In the genomic region with DNA sequence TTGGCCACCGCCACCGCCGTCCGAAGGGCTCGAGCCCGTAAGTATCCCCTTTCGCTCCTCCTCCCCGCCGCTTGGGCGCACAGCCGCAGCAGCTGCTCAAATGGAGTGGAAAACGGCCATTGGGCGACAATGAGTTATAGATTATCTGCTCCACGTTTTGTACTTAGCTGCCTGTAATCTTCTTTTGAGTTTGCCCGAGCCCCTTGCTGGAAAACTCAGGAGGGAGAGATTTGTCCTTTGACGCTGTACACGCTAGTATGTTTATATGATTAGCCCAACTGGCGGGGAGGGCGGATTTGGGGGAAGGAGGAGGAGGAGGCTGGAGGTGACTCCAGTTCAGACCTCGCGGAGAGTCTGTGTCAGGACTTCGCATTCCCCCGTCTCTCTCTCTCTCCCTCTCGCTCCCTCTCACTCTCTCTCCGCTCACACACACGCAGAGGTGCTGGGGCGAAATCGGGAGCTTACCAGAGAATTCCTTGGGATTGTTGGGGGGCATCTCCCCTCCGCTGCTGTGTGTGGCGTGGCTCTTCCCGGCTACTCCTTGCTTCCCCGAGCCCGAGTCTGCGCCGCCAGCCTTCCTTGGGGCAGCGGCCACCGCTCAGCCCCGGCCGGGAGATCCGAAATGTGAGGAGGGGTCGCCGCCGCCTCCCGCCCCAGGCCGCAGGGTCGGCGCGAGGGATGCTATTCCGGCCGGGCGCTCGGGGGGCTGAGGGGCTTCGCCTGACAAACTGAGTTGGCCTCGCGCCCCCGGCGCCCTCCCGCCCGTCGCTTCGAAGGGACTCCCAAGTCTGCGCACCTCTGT, we compare ENCODE assay signal across 8 cellular contexts. TPM values are rescaled to one million over a fixed set of nuclear protein-coding genes. Genes with fewer than 3 reads are reported as not detected.
DNase-seq lines count a peak whose midpoint lies in the region; ATAC-seq and TF ChIP-seq lines count a peak whose summit lies in the region.

No MANE protein-coding gene starts in this region.

- H3K4me3 Mint-ChIP-seq in activated CD4-positive, alpha-beta T cell treated with anti-CD3 and anti-CD28 coated beads, Interleukin-2, amount 10 ng/mL, durations not matched to agents 24 days and 14 days, result peak overlapping the region; percentile 55

- peak overlapping the region; percentile 80 to 88 for H3K9ac ChIP-seq in stomach smooth muscle (ENCODE audit: low read length in 2 of 2)

- intact Hi-C loops in activated CD4-positive, alpha-beta T cell treated with anti-CD3 and anti-CD28 coated beads, Interleukin-2, amount 10 ng/mL, durations not matched to agents 24 days and 14 days (cut with micrococcal nuclease), result no loop called here
- intact Hi-C loops in left lung (cut with DNase I), result no loop called here

- H3K27me3 Mint-ChIP-seq in activated CD4-positive, alpha-beta T cell treated with anti-CD3 and anti-CD28 coated beads, Interleukin-2, amount 10 ng/mL, durations not matched to agents 24 days and 14 days, result peaks cover 55% of the 10 kb centered on the region

- no peak overlapping the region for H3K27ac Mint-ChIP-seq in activated CD4-positive, alpha-beta T cell treated with anti-CD3 and anti-CD28 coated beads, Interleukin-2, amount 10 ng/mL, durations not matched to agents 24 days and 14 days

- TF ChIP-seq POLR2A in Peyer's patch (IDR thresholded peaks at IDR 0.05), result no peak

- peak; percentile 54 for DNase-seq in activated CD4-positive, alpha-beta T cell treated with anti-CD3 and anti-CD28 coated beads, Interleukin-2, amount 10 ng/mL, durations not matched to agents 24 days and 14 days
- no peak for DNase-seq in activated CD4-positive, alpha-beta T cell treated with anti-CD3 and anti-CD28 coated beads, Interleukin-2, amount 50 U/mL, for 1 hour
- peak; percentile 64 for DNase-seq in HuH-7.5 (ENCODE audit: low spot score)
- DNase-seq in Peyer's patch, result peak in 2 of 3 donors; percentile 54 to 69
- peak; percentile 93 for DNase-seq in dermis blood vessel endothelial cell
- DNase-seq in left lung, result peak; percentile 79 to 86
- no peak for DNase-seq in epidermal melanocyte (ENCODE audit: insufficient read length, low spot score)

- H3K27ac ChIP-seq in Peyer's patch, result peak overlapping the region; percentile 59 to 94 (median 84)
- H3K27ac ChIP-seq in left lung, result peak overlapping the region; percentile 91 to 98
- H3K27ac ChIP-seq in stomach smooth muscle (ENCODE audit: low read length), result peak overlapping the region; percentile 89

- ATAC-seq in left lung, result peak; percentile 87

- H3K36me3 Mint-ChIP-seq in activated CD4-positive, alpha-beta T cell treated with anti-CD3 and anti-CD28 coated beads, Interleukin-2, amount 10 ng/mL, durations not matched to agents 24 days and 14 days (ENCODE audit: low read depth), result no peaks in the 10 kb centered on the region

- no peak for TF ChIP-seq CTCF in Peyer's patch (IDR thresholded peaks at IDR 0.05)
- TF ChIP-seq CTCF in left lung (IDR thresholded peaks at IDR 0.05), result no peak

- H3K4me1 Mint-ChIP-seq in activated CD4-positive, alpha-beta T cell treated with anti-CD3 and anti-CD28 coated beads, Interleukin-2, amount 10 ng/mL, durations not matched to agents 24 days and 14 days, result no peaks in the 10 kb centered on the region

- H3K9me3 Mint-ChIP-seq in activated CD4-positive, alpha-beta T cell treated with anti-CD3 and anti-CD28 coated beads, Interleukin-2, amount 10 ng/mL, durations not matched to agents 24 days and 14 days, result no peaks in the 10 kb centered on the region

- H3K27me3 ChIP-seq in Peyer's patch, result no peaks in the 10 kb centered on the region
- H3K27me3 ChIP-seq in left lung, result peaks cover 0 to 79% of the 10 kb centered on the region in 2 donors
- H3K27me3 ChIP-seq in stomach smooth muscle (ENCODE audit: control insufficient read depth in 1 of 2, insufficient read depth in 2 of 2, low read length in 2 of 2), result no peaks in the 10 kb centered on the region

- H3K4me1 ChIP-seq in Peyer's patch, result no peaks in the 10 kb centered on the region
- no peaks in the 10 kb centered on the region for H3K4me1 ChIP-seq in left lung
- no peaks in the 10 kb centered on the region for H3K4me1 ChIP-seq in stomach smooth muscle (ENCODE audit: control insufficient read depth, insufficient read depth, low read length)

- no peaks in the 10 kb centered on the region for H3K36me3 ChIP-seq in Peyer's patch
- H3K36me3 ChIP-seq in left lung, result no peaks in the 10 kb centered on the region
- H3K36me3 ChIP-seq in stomach smooth muscle (ENCODE audit: control insufficient read depth in 2 of 2, insufficient read depth in 2 of 2, low read length in 2 of 2), result no peaks in the 10 kb centered on the region

- H3K4me3 ChIP-seq in Peyer's patch, result peak overlapping the region; percentile 39 to 74 (median 55)
- H3K4me3 ChIP-seq in left lung, result peak overlapping the region; percentile 57 to 63
- peak overlapping the region; percentile 82 to 86 for H3K4me3 ChIP-seq in stomach smooth muscle (ENCODE audit: low read length in 2 of 2)

- H3K9me3 ChIP-seq in Peyer's patch, result no peaks in the 10 kb centered on the region
- H3K9me3 ChIP-seq in left lung, result no peaks in the 10 kb centered on the region
- no peaks in the 10 kb centered on the region for H3K9me3 ChIP-seq in stomach smooth muscle (ENCODE audit: control insufficient read depth in 2 of 2, low read length in 2 of 2)

RNA-seq across cellular contexts. Expression of a gene that starts 0.5 kb away (rescaled TPM):
- 0.05 and 0.17 TPM in 2 replicates for total RNA-seq in activated CD4-positive, alpha-beta T cell treated with anti-CD3 and anti-CD28 coated beads, Interleukin-2, amount 10 ng/mL, durations not matched to agents 24 days and 14 days
- total RNA-seq in Peyer's patch, result 10 to 100 TPM in 2 of 4 donors, 1 to 10 TPM in 2; 6.1 to 48.7 (median 16.2) TPM
- 107 and 117 TPM in 2 replicates for total RNA-seq in dermis blood vessel endothelial cell
- 100 to 1,000 TPM in 1 of 2 donors, 10 to 100 TPM in 1; 78.8 to 106 TPM for total RNA-seq in left lung

Comparison
In these comparisons a context has a peak if more than half of its experiments do, and no peak if none do; other contexts are left out.
1. DNase-seq: peak in activated CD4-positive, alpha-beta T cell treated with anti-CD3 and anti-CD28 coated beads, Interleukin-2, amount 10 ng/mL, durations not matched to agents 24 days and 14 days (single experiment), HuH-7.5 (single experiment), Peyer's patch (2 of 3), dermis blood vessel endothelial cell (single experiment) and left lung (2 of 2); none in activated CD4-positive, alpha-beta T cell treated with anti-CD3 and anti-CD28 coated beads, Interleukin-2, amount 50 U/mL, for 1 hour (single experiment) and epidermal melanocyte (single experiment).
2. Peak in every context shown above with its lines, with median percentiles within 50 percentile points of each other: H3K27ac ChIP-seq and H3K4me3 ChIP-seq.